Comparison of ENCODE assay signal across 1 cellular context in the genomic region with DNA sequence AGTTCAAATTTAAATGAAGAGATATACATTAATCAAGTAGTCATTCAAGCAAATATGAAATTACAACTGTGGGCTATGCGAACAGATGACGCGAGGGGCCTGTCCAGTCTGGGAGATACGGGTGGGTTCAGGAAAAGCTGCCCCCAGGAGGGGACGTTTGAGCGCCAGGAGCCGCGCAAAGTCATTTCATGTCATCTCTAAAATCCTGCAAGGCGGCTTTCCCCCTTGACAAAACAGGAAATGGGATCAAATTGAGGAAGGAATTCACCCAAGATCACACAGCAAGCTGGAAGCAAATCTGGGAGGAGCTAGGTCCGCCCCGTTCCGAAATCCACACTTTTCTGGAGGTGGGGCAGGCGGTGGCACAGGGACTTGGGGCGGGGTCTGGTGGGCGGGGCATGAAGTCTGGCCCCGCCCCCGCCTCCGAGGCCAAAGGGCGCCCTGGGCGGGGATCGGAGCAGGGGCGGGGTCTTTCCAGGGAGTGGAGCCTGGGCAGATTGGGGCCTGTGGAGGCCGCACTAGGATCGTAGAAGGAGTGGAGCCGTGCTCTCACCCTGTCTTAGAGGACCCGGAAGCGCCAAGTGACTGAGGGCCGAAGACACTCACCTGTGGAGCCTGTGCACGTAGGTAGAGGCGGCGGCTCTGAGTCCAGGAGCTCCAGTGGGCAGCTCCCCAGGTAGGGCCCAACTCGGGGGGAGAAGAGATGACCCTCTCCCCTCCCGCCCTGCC.
TF ChIP-seq lines count a peak whose summit lies in the region.

A gene with protein sequence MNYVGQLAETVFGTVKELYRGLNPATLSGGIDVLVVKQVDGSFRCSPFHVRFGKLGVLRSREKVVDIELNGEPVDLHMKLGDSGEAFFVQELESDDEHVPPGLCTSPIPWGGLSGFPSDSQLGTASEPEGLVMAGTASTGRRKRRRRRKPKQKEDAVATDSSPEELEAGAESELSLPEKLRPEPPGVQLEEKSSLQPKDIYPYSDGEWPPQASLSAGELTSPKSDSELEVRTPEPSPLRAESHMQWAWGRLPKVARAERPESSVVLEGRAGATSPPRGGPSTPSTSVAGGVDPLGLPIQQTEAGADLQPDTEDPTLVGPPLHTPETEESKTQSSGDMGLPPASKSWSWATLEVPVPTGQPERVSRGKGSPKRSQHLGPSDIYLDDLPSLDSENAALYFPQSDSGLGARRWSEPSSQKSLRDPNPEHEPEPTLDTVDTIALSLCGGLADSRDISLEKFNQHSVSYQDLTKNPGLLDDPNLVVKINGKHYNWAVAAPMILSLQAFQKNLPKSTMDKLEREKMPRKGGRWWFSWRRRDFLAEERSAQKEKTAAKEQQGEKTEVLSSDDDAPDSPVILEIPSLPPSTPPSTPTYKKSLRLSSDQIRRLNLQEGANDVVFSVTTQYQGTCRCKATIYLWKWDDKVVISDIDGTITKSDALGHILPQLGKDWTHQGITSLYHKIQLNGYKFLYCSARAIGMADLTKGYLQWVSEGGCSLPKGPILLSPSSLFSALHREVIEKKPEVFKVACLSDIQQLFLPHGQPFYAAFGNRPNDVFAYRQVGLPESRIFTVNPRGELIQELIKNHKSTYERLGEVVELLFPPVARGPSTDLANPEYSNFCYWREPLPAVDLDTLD (plus strand): TSS at position 495 of the 729 bp plus-strand sequence. CDS start 4,983 bp downstream, outside the sequence.

TF ChIP-seq in HEK293, 187 proteins besides CTCF, POLR2A, EP300 and RAD21 (continued from another document and continues in another):
- TF ChIP-seq ZNF354C (tag by site-specific recombination; IDR thresholded peaks at IDR 0.05; ENCODE audit: borderline replicate concordance, low read depth) (no peak), ZBTB7A (tag by site-specific recombination; IDR thresholded peaks at IDR 0.05; ENCODE audit: low read depth) (no peak), ZNF473 (tag by site-specific recombination; IDR thresholded peaks at IDR 0.05) (no peak), ZNF248 (tag by site-specific recombination; IDR thresholded peaks at IDR 0.05) (no peak), ZSCAN23 (tag by site-specific recombination; IDR thresholded peaks at IDR 0.05) (no peak), ZNF514 (tag by site-specific recombination; IDR thresholded peaks at IDR 0.05) (no peak), ZNF169 (tag by site-specific recombination; IDR thresholded peaks at IDR 0.05) (no peak), ZBTB17 (tag by site-specific recombination; IDR thresholded peaks at IDR 0.05) (peak; percentile 38; the same call in 1 of the 2 replicates), ZNF707 (tag by site-specific recombination; IDR thresholded peaks at IDR 0.05) (no peak), ZNF510 (tag by site-specific recombination; IDR thresholded peaks at IDR 0.05; ENCODE audit: insufficient replicate concordance) (no peak), ZNF292 (tag by site-specific recombination; IDR thresholded peaks at IDR 0.05; ENCODE audit: borderline replicate concordance, low read depth) (no peak), ZNF654 (tag by site-specific recombination; IDR thresholded peaks at IDR 0.05; ENCODE audit: low read depth) (peak; percentile 52), ZNF555 (tag by site-specific recombination; conservative IDR thresholded peaks at IDR 0.05) (no peak), GLIS1 (tag by site-specific recombination; IDR thresholded peaks at IDR 0.05) (no peak), EGR2 (tag by site-specific recombination; IDR thresholded peaks at IDR 0.05; ENCODE audit: low read depth) (peak; percentile 45), ZNF391 (tag by site-specific recombination; IDR thresholded peaks at IDR 0.05; ENCODE audit: borderline replicate concordance, low read depth) (no peak), ZNF501 (tag by site-specific recombination; IDR thresholded peaks at IDR 0.05) (no peak), ZIC2 (tag by site-specific recombination; IDR thresholded peaks at IDR 0.05) (no peak), ZNF366 (tag by site-specific recombination; conservative IDR thresholded peaks at IDR 0.05) (peak; percentile 54; the same call in 1 of the 2 replicates), ZNF670 (tag by site-specific recombination; IDR thresholded peaks at IDR 0.05; ENCODE audit: low read depth) (no peak), ZXDB (tag by site-specific recombination; IDR thresholded peaks at IDR 0.05) (peak; percentile 52; the same call in 1 of the 2 replicates), ZFP37 (tag by site-specific recombination; IDR thresholded peaks at IDR 0.05) (no peak)
- TF ChIP-seq, protein P1, sequence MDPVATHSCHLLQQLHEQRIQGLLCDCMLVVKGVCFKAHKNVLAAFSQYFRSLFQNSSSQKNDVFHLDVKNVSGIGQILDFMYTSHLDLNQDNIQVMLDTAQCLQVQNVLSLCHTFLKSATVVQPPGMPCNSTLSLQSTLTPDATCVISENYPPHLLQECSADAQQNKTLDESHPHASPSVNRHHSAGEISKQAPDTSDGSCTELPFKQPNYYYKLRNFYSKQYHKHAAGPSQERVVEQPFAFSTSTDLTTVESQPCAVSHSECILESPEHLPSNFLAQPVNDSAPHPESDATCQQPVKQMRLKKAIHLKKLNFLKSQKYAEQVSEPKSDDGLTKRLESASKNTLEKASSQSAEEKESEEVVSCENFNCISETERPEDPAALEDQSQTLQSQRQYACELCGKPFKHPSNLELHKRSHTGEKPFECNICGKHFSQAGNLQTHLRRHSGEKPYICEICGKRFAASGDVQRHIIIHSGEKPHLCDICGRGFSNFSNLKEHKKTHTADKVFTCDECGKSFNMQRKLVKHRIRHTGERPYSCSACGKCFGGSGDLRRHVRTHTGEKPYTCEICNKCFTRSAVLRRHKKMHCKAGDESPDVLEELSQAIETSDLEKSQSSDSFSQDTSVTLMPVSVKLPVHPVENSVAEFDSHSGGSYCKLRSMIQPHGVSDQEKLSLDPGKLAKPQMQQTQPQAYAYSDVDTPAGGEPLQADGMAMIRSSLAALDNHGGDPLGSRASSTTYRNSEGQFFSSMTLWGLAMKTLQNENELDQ (tag by site-specific recombination; IDR thresholded peaks at IDR 0.05; ENCODE audit: low read depth) = no peak
- TF ChIP-seq, protein P2, sequence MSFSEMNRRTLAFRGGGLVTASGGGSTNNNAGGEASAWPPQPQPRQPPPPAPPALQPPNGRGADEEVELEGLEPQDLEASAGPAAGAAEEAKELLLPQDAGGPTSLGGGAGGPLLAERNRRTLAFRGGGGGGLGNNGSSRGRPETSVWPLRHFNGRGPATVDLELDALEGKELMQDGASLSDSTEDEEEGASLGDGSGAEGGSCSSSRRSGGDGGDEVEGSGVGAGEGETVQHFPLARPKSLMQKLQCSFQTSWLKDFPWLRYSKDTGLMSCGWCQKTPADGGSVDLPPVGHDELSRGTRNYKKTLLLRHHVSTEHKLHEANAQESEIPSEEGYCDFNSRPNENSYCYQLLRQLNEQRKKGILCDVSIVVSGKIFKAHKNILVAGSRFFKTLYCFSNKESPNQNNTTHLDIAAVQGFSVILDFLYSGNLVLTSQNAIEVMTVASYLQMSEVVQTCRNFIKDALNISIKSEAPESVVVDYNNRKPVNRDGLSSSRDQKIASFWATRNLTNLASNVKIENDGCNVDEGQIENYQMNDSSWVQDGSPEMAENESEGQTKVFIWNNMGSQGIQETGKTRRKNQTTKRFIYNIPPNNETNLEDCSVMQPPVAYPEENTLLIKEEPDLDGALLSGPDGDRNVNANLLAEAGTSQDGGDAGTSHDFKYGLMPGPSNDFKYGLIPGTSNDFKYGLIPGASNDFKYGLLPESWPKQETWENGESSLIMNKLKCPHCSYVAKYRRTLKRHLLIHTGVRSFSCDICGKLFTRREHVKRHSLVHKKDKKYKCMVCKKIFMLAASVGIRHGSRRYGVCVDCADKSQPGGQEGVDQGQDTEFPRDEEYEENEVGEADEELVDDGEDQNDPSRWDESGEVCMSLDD (tag by site-specific recombination; IDR thresholded peaks at IDR 0.05) = no peak
- TF ChIP-seq, protein P3, sequence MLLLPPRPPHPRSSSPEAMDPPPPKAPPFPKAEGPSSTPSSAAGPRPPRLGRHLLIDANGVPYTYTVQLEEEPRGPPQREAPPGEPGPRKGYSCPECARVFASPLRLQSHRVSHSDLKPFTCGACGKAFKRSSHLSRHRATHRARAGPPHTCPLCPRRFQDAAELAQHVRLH (tag by site-specific recombination; IDR thresholded peaks at IDR 0.05) = no peak
- TF ChIP-seq, protein P4, sequence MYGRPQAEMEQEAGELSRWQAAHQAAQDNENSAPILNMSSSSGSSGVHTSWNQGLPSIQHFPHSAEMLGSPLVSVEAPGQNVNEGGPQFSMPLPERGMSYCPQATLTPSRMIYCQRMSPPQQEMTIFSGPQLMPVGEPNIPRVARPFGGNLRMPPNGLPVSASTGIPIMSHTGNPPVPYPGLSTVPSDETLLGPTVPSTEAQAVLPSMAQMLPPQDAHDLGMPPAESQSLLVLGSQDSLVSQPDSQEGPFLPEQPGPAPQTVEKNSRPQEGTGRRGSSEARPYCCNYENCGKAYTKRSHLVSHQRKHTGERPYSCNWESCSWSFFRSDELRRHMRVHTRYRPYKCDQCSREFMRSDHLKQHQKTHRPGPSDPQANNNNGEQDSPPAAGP (tag by site-specific recombination; IDR thresholded peaks at IDR 0.05) = 0 out of 2 replicates have a peak, but pooled peaks have one; percentile 18
- TF ChIP-seq, protein P5, sequence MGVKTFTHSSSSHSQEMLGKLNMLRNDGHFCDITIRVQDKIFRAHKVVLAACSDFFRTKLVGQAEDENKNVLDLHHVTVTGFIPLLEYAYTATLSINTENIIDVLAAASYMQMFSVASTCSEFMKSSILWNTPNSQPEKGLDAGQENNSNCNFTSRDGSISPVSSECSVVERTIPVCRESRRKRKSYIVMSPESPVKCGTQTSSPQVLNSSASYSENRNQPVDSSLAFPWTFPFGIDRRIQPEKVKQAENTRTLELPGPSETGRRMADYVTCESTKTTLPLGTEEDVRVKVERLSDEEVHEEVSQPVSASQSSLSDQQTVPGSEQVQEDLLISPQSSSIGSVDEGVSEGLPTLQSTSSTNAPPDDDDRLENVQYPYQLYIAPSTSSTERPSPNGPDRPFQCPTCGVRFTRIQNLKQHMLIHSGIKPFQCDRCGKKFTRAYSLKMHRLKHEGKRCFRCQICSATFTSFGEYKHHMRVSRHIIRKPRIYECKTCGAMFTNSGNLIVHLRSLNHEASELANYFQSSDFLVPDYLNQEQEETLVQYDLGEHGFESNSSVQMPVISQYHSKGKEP (tag by site-specific recombination; IDR thresholded peaks at IDR 0.05) = no peak
- TF ChIP-seq, protein P6, sequence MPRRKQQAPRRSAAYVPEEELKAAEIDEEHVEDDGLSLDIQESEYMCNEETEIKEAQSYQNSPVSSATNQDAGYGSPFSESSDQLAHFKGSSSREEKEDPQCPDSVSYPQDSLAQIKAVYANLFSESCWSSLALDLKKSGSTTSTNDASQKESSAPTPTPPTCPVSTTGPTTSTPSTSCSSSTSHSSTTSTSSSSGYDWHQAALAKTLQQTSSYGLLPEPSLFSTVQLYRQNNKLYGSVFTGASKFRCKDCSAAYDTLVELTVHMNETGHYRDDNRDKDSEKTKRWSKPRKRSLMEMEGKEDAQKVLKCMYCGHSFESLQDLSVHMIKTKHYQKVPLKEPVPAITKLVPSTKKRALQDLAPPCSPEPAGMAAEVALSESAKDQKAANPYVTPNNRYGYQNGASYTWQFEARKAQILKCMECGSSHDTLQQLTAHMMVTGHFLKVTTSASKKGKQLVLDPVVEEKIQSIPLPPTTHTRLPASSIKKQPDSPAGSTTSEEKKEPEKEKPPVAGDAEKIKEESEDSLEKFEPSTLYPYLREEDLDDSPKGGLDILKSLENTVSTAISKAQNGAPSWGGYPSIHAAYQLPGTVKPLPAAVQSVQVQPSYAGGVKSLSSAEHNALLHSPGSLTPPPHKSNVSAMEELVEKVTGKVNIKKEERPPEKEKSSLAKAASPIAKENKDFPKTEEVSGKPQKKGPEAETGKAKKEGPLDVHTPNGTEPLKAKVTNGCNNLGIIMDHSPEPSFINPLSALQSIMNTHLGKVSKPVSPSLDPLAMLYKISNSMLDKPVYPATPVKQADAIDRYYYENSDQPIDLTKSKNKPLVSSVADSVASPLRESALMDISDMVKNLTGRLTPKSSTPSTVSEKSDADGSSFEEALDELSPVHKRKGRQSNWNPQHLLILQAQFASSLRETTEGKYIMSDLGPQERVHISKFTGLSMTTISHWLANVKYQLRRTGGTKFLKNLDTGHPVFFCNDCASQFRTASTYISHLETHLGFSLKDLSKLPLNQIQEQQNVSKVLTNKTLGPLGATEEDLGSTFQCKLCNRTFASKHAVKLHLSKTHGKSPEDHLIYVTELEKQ (tag by site-specific recombination; IDR thresholded peaks at IDR 0.05; ENCODE audit: borderline replicate concordance) = no peak
- TF ChIP-seq, protein P7, sequence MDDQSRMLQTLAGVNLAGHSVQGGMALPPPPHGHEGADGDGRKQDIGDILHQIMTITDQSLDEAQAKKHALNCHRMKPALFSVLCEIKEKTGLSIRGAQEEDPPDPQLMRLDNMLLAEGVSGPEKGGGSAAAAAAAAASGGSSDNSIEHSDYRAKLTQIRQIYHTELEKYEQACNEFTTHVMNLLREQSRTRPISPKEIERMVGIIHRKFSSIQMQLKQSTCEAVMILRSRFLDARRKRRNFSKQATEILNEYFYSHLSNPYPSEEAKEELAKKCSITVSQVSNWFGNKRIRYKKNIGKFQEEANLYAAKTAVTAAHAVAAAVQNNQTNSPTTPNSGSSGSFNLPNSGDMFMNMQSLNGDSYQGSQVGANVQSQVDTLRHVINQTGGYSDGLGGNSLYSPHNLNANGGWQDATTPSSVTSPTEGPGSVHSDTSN (CRISPR knock-in tag; IDR thresholded peaks at IDR 0.05) = no peak
- TF ChIP-seq, protein P8, sequence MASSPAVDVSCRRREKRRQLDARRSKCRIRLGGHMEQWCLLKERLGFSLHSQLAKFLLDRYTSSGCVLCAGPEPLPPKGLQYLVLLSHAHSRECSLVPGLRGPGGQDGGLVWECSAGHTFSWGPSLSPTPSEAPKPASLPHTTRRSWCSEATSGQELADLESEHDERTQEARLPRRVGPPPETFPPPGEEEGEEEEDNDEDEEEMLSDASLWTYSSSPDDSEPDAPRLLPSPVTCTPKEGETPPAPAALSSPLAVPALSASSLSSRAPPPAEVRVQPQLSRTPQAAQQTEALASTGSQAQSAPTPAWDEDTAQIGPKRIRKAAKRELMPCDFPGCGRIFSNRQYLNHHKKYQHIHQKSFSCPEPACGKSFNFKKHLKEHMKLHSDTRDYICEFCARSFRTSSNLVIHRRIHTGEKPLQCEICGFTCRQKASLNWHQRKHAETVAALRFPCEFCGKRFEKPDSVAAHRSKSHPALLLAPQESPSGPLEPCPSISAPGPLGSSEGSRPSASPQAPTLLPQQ (tag by site-specific recombination; IDR thresholded peaks at IDR 0.05) = no peak
